Comparison of ENCODE assay signal across 1 cellular context in the genomic region with DNA sequence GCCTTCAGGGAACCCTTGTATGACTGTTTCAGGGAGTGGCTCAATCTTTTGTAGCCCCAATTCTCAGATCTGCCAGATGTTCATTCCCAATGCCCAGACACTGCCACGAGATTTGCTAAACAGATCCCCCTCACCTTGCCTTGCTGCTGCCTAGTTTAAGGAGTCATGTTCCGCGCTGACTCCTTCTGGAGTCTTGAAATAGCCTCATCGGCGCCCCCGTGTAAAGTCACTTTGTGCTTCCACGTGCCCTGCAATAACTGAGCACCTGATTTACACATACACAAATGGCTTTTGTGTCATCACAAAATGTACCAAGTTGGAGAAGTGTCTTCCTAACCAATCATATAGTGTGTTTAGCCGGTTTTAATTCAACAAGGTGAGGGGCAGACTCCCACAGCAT.
TF ChIP-seq lines count a peak whose summit lies in the region.

No MANE protein-coding gene starts in this region.

TF ChIP-seq in SK-N-SH, 30 proteins besides CTCF, POLR2A, EP300 and RAD21 (continued from another document):
- no peak for TF ChIP-seq TAF1 (IDR thresholded peaks at IDR 0.05; ENCODE audit: borderline replicate concordance, low read depth, low read length)
- no peak for TF ChIP-seq FOSL2 (IDR thresholded peaks at IDR 0.05; ENCODE audit: borderline replicate concordance, low read depth)
- no peak for TF ChIP-seq EZH2phosphoT487 (IDR thresholded peaks at IDR 0.05; ENCODE audit: borderline replicate concordance, low read depth)
- no peak for TF ChIP-seq JUND (IDR thresholded peaks at IDR 0.05)
- TF ChIP-seq GATA2 (CRISPR knock-in tag; IDR thresholded peaks at IDR 0.05), result no peak
